ENCODE assay signal across 8 cellular contexts in the genomic region with DNA sequence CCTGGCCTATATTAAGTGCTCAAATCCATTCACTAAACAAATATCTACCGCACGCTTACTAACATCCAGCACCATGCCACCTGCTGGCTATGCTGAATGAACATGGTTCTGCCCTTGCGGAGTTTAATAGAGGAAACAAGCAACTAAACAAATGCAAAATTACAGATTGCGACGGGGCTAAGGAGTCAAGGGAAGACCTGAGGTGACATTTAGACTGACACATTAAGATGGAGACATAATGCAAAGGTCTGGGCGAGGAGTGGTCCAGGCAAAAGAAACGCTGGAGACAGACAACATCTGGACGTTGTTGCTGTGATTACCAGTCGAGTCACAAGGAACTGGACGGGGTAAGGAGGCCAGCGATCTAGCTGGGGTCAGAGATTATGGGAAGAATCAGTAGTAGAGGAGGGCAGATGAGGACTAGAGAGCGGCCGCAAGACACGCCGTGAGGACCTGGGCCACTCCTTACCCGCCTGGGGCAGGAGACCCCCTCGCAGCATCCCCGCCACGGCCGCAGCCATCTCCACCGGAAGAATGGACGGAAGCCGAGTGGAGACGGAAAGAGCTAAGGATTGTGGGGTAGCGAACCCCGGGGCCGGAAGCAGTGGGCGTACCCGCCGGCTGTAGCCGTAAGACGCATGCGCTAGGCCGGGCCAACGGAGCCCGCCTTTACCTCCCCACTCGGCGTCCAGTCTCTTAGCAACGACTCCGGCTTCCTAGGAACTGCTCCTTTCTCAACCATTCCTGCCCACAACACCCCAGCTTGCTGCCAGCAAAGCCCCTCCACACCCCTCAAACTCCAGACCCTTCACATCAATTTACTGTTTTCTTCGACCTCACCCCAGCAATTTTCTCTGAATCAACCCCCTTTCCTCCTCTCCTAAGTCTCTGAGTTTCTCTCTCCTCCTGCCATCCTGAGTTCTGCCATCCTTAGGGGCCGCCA. TPM values are rescaled to one million over a fixed set of nuclear protein-coding genes. Genes with fewer than 3 reads are reported as not detected.
DNase-seq lines count a peak whose midpoint lies in the region; ATAC-seq and TF ChIP-seq lines count a peak whose summit lies in the region.

A gene with protein sequence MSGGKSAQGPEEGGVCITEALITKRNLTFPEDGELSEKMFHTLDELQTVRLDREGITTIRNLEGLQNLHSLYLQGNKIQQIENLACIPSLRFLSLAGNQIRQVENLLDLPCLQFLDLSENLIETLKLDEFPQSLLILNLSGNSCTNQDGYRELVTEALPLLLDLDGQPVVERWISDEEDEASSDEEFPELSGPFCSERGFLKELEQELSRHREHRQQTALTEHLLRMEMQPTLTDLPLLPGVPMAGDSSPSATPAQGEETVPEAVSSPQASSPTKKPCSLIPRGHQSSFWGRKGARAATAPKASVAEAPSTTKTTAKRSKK (plus strand): TSS at position 680 of the 943 bp plus-strand sequence. CDS start 320 bp downstream, outside the sequence.
A gene (minus strand): TSS at position 551 of the 943 bp plus-strand sequence. CDS start 30 bp downstream, at position 521.

- TF ChIP-seq CTCF in OCI-LY7 (conservative IDR thresholded peaks at IDR 0.05; ENCODE audit: low read length): peak; percentile 77

- peak within 1 kb of the TSS; percentile 75; the same call in 1 of the 2 replicates for H2AFZ ChIP-seq in OCI-LY7 (ENCODE audit: low read length)

- peaks cover 19% of the 10 kb centered on the region for H3K4me1 ChIP-seq in OCI-LY7 (ENCODE audit: insufficient read depth, low read length, poor library complexity, severe bottlenecking)
- peaks cover 15 to 17% of the 10 kb centered on the region in 2 donors for H3K4me1 ChIP-seq in mucosa of rectum (ENCODE audit: control insufficient read depth in 2 of 2, insufficient read depth in 2 of 2, low read length in 2 of 2)

- peak within 1 kb of the TSS; percentile 88 to 99 (median 95) for H3K4me3 Mint-ChIP-seq in IgD-negative memory B cell

- no peaks in the 10 kb centered on the region for H3K9me3 Mint-ChIP-seq in IgD-negative memory B cell

- no peaks in the 10 kb centered on the region for H3K36me3 Mint-ChIP-seq in IgD-negative memory B cell

- TF ChIP-seq POLR2A in erythroblast (IDR thresholded peaks at IDR 0.05; ENCODE audit: low read length): peak; percentile 95

- peak within 1 kb of the TSS; percentile 63 for H3K27ac ChIP-seq in OCI-LY7 (ENCODE audit: low read depth, low read length, poor library complexity, severe bottlenecking)
- H3K27ac ChIP-seq in mucosa of rectum (ENCODE audit: low read depth in 2 of 2, low read length in 2 of 2): peak within 1 kb of the TSS; percentile 81 to 83

- peak within 1 kb of the TSS; percentile 79 to 90 for H3K9ac ChIP-seq in mucosa of rectum (ENCODE audit: low read depth in 1 of 2, low read length in 2 of 2)

- no peaks in the 10 kb centered on the region for H3K27me3 Mint-ChIP-seq in IgD-negative memory B cell

- peak within 1 kb of the TSS; percentile 93 for H3K4me3 ChIP-seq in OCI-LY7 (ENCODE audit: low read depth, low read length, poor library complexity, severe bottlenecking)
- H3K4me3 ChIP-seq in mucosa of rectum (ENCODE audit: low read length in 2 of 2): peak within 1 kb of the TSS; percentile 93 to 96

- H3K36me3 ChIP-seq in OCI-LY7 (ENCODE audit: insufficient read depth, low read length): peaks cover 23% of the 10 kb centered on the region
- peaks cover 20 to 27% of the 10 kb centered on the region in 2 donors for H3K36me3 ChIP-seq in mucosa of rectum (ENCODE audit: control insufficient read depth in 2 of 2, insufficient read depth in 2 of 2, low read length in 2 of 2)

- CTCF ChIA-PET in OCI-LY7 (lab: Charles Lee; ENCODE audit: unreplicated experiment): interaction anchor here (1.4 to 1.6 kb wide), 2 partner anchors 9 to 11 kb away, joined by 3 to 4 read pairs; no protein-coding TSS in a partner anchor

- intact Hi-C loops in OCI-LY7 (cut with micrococcal nuclease; ENCODE audit: unreplicated experiment): loop anchor here (1.0 kb wide), 1 partner anchor 10 kb away; a partner anchor contains a TSS

- no peaks in the 10 kb centered on the region for H3K9me3 ChIP-seq in OCI-LY7 (ENCODE audit: low read length)
- no peaks in the 10 kb centered on the region for H3K9me3 ChIP-seq in mucosa of rectum (ENCODE audit: control insufficient read depth in 2 of 2, low read length in 2 of 2)

- H3K27me3 ChIP-seq in mucosa of rectum (ENCODE audit: control insufficient read depth in 2 of 2, insufficient read depth in 2 of 2, low read length in 2 of 2): no peaks in the 10 kb centered on the region

- POLR2A ChIA-PET in OCI-LY7 (lab: Charles Lee): interaction anchor here (1.1 to 1.7 kb wide), 5 partner anchors 9 to 215 kb away, joined by 3 to 13 read pairs (median 6); a partner anchor contains a TSS

- H3K4me1 Mint-ChIP-seq in IgD-negative memory B cell: peaks cover 12 to 23% (median 22%) of the 10 kb centered on the region in 3 donors

- peak within 1 kb of the TSS; percentile 95 to 98 (median 95) for H3K27ac Mint-ChIP-seq in IgD-negative memory B cell

- TSS peak; percentile 92 for BruUV-seq in OCI-LY7 (replicated peaks; lab: Mats Ljungman, UMichigan)

- H3K9me2 ChIP-seq in OCI-LY7 (ENCODE audit: insufficient read depth, low read length): no peaks in the 10 kb centered on the region

- peak within 1 kb of the TSS; percentile 92 for H3K4me2 ChIP-seq in OCI-LY7 (ENCODE audit: low read length)

- peak; percentile 59 for ATAC-seq in GM21528 (IDR thresholded peaks at IDR 0.05; ENCODE audit: low FRiP score, unreplicated experiment)

- H3K79me2 ChIP-seq in OCI-LY7 (ENCODE audit: insufficient read depth, low read depth, low read length): peaks cover 21% of the 10 kb centered on the region

- H4K20me1 ChIP-seq in OCI-LY7 (ENCODE audit: insufficient read depth, low read length): no peaks in the 10 kb centered on the region

- DNase-seq in DMS153 treated with DMSO at 0.1 percent for 48 hours (lab: John Stamatoyannopoulos, UW; ENCODE audit: unreplicated experiment) (peak; percentile 90), OCI-LY7 (ENCODE audit: low spot score) (peak; percentile 93), activated T-cell treated with anti-CD3 and anti-CD28 coated beads for 4 hours (peak; percentile 91), erythroblast (lab: John Stamatoyannopoulos, UW) (peak; percentile 92 to 95)
- DNase-seq in stimulated activated CD8-positive, alpha-beta memory T cell treated with anti-CD3 and anti-CD28 coated beads, Interleukin-4, amount 100 ng/mL, for 4 hours (ENCODE audit: low read depth in 2 of 2, low spot score in 1 of 2): peak; percentile 82 to 85

RNA-seq across cellular contexts. Expression of the first gene that starts in this region (rescaled TPM):
- polyA plus RNA-seq in IgD-negative memory B cell: 0.90 TPM
- total RNA-seq in OCI-LY7 (2014; rRNA removed; shearing (Covaris generic)): 0.23 and 0.85 TPM in 2 replicates
- 1.2 and 2.0 TPM in 2 replicates for total RNA-seq in OCI-LY7 (2022)

RNA-seq across cellular contexts. Expression of the second gene that starts in this region (rescaled TPM):
- 36.2 TPM for polyA plus RNA-seq in IgD-negative memory B cell
- total RNA-seq in OCI-LY7 (2014; rRNA removed; shearing (Covaris generic)): 27.1 and 50.8 TPM in 2 replicates
- total RNA-seq in OCI-LY7 (2022): 55.9 and 56.7 TPM in 2 replicates

Comparison
In these comparisons a context has a peak if more than half of its experiments do, and no peak if none do; other contexts are left out.
1. Peak in every context shown above with its lines: DNase-seq, ATAC-seq, H3K4me3 ChIP-seq and H3K27ac ChIP-seq.